ENCODE assay signal across 10 cellular contexts in the genomic region with DNA sequence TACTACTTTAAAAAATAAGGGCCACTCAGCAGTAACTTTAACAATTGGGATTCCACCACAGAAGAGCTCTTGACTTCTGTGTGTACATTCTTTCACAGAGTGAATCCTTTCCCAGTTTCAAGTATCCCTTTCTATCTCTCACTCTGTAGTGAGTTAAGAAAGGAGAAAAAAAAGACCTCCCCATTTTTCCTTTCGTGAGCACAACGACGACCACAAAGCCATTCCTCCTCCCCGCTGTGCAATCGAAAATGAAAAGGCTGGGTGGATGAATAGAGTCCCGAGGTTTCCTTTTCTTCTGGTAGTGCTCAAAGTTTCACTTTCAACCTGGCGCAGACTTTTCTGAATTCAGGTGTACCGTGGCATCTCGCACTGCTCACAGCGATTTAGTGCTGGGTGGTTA.
A peak's percentile ranks its signal among the peaks of the same experiment; 100 is the strongest.
DNase-seq lines count a peak whose midpoint lies in the region; ATAC-seq lines count a peak whose summit lies in the region.
"Had no signal": no experiment of that assay in that cellular context is flagged by ENCODE, and none has a peak within 500 bp of the region (broad histone marks: within the 10 kb centered on the region; RNA-seq: fewer than 3 reads in every experiment).

No MANE protein-coding gene starts in this region.

- peaks cover 12% of the 10 kb centered on the region for H3K36me3 ChIP-seq in HUES6 (ENCODE audit: control insufficient read depth, insufficient read depth, low read length)

- ATAC-seq in HG03571 (IDR thresholded peaks at IDR 0.05; ENCODE audit: unreplicated experiment) (no peak), HG02885 (IDR thresholded peaks at IDR 0.05; ENCODE audit: poor library complexity, unreplicated experiment) (no peak)

- H3K9ac ChIP-seq in HUES6 (ENCODE audit: low read length) = no peak overlapping the region

- no peaks in the 10 kb centered on the region for H3K9me3 ChIP-seq in HUES6 (ENCODE audit: control insufficient read depth, insufficient read depth, low read depth, low read length)

- H3K27ac ChIP-seq in HUES6 (ENCODE audit: low read depth, low read length) = peak overlapping the region; percentile 27

- peaks cover 14% of the 10 kb centered on the region for H3K4me1 ChIP-seq in HUES6 (ENCODE audit: control insufficient read depth, insufficient read depth, low read length)

- peak overlapping the region; percentile 2; the same call in 1 of the 2 replicates for H3K4me3 ChIP-seq in HUES6 (ENCODE audit: low read depth, low read length)

- DNase-seq in activated CD4-positive, alpha-beta T cell treated with anti-CD3 and anti-CD28 coated beads for 24 hours (ENCODE audit: low read depth in 2 of 2) = peak; percentile 2 to 15
- DNase-seq in activated CD4-positive, alpha-beta T cell treated with anti-CD3 and anti-CD28 coated beads, Interleukin-2, amount 50 U/mL, for 1 hour = no peak
- peak; percentile 7 for DNase-seq in activated naive CD8-positive, alpha-beta T cell treated with anti-CD3 and anti-CD28 coated beads, Interleukin-2, amount 50 U/mL, for 16 hours (ENCODE audit: low read depth, low spot score)
- peak; percentile 3 to 12 for DNase-seq in stimulated activated CD8-positive, alpha-beta memory T cell treated with anti-CD3 and anti-CD28 coated beads, Interleukin-2, amount 100 ng/mL, for 48 hours (ENCODE audit: low read depth in 2 of 2)
- DNase-seq in cortex of kidney (lab: John Stamatoyannopoulos, UW) = no peak
- DNase-seq: foreskin fibroblast, SHP77 had no signal

- H3K27me3 ChIP-seq in HUES6 (ENCODE audit: control insufficient read depth, insufficient read depth, low read length) = no peaks in the 10 kb centered on the region

Comparison
In these comparisons a context has a peak if more than half of its experiments do, and no peak if none do; other contexts are left out.
1. DNase-seq: peak in activated CD4-positive, alpha-beta T cell treated with anti-CD3 and anti-CD28 coated beads for 24 hours (2 of 2), activated naive CD8-positive, alpha-beta T cell treated with anti-CD3 and anti-CD28 coated beads, Interleukin-2, amount 50 U/mL, for 16 hours (single experiment) and stimulated activated CD8-positive, alpha-beta memory T cell treated with anti-CD3 and anti-CD28 coated beads, Interleukin-2, amount 100 ng/mL, for 48 hours (2 of 2); none in activated CD4-positive, alpha-beta T cell treated with anti-CD3 and anti-CD28 coated beads, Interleukin-2, amount 50 U/mL, for 1 hour (single experiment) and cortex of kidney (single experiment).